ENCODE assay signal across 29 cellular contexts in genomic region chr15:60531811-60532210, GRCh38.
"Had no signal": no experiment of that assay in that cellular context is flagged by ENCODE, and none has a peak within 500 bp of the region (broad histone marks: within the 10 kb centered on the region; RNA-seq: fewer than 3 reads in every experiment).

No MANE protein-coding gene starts in this region.

- H3K36me3 ChIP-seq: ascending aorta, cardiac muscle cell, colonic mucosa, pancreas, sigmoid colon had no signal

- DNase-seq: activated CD4-positive, alpha-beta T cell treated with anti-CD3 and anti-CD28 coated beads for 48 hours; activated CD4-positive, alpha-beta T cell treated with anti-CD3 and anti-CD28 coated beads, Interleukin-2, amount 50 U/mL, for 48 hours; activated CD8-positive, alpha-beta memory T cell treated with anti-CD3 and anti-CD28 coated beads for 24 hours; activated effector memory CD4-positive, alpha-beta T cell treated with anti-CD3 and anti-CD28 coated beads, Interleukin-2, amount 50 U/mL, for 16 hours; activated naive CD4-positive, alpha-beta T cell treated with anti-CD3 and anti-CD28 coated beads, Interleukin-2, amount 10 ng/mL, durations not matched to agents 7 days and 5 days; activated naive CD8-positive, alpha-beta T cell treated with anti-CD3 and anti-CD28 coated beads, Interleukin-2, amount 10 ng/mL, durations not matched to agents 7 days and 5 days; cerebellar nuclear complex; colonic mucosa; effector CD8-positive, alpha-beta T cell; erythroblast; gastrocnemius medialis; left cardiac atrium; left ventricle myocardium superior; pancreas; psoas muscle; sigmoid colon; small intestine; stimulated activated CD4-positive, alpha-beta T cell treated with anti-CD3 and anti-CD28 coated beads, Interleukin-4, amount 100 ng/mL, for 24 hours; stimulated activated naive CD8-positive, alpha-beta T cell treated with anti-CD3 and anti-CD28 coated beads, Interleukin-15, amount 100 ng/mL, for 72 hours; substantia nigra; T-helper 9 cell; upper lobe of left lung; WERI-Rb-1 had no signal

- H3K27me3 Mint-ChIP-seq: activated naive CD4-positive, alpha-beta T cell treated with anti-CD3 and anti-CD28 coated beads, Interleukin-2, amount 10 ng/mL, durations not matched to agents 7 days and 5 days; activated naive CD8-positive, alpha-beta T cell treated with anti-CD3 and anti-CD28 coated beads, Interleukin-2, amount 10 ng/mL, durations not matched to agents 7 days and 5 days; stimulated activated memory B cell treated with anti-CD40 and anti-IgM and Interleukin-4, amounts not matched to agents 10 μg/mL and 1 μg/mL and 100 μg/mL, for 72 hours; stimulated activated naive CD8-positive, alpha-beta T cell treated with anti-CD3 and anti-CD28 coated beads, Interleukin-15, amount 100 ng/mL, for 72 hours had no signal

- H3K27ac ChIP-seq: ascending aorta, cardiac muscle cell, colonic mucosa, hepatocyte, pancreas, sigmoid colon, upper lobe of left lung, WERI-Rb-1 had no signal

- H3K4me1 ChIP-seq: ascending aorta, colonic mucosa had no signal

- H3K27me3 ChIP-seq: ascending aorta, cardiac muscle cell, colonic mucosa, gastrocnemius medialis, hepatocyte, pancreas, sigmoid colon, upper lobe of left lung had no signal

- ATAC-seq: activated CD4-positive, CD25-positive, alpha-beta regulatory T cell treated with anti-CD3 and anti-CD28 coated beads, Interleukin-2, amount 50 U/mL, for 24 hours; gastrocnemius medialis; left cardiac atrium; left ventricle myocardium superior; pancreas; psoas muscle; stimulated activated memory B cell treated with anti-CD40 and anti-IgM and Interleukin-4, amounts not matched to agents 10 μg/mL and 1 μg/mL and 100 μg/mL, for 72 hours; stimulated activated naive CD8-positive, alpha-beta T cell treated with anti-CD3 and anti-CD28 coated beads, Interleukin-15, amount 100 ng/mL, for 72 hours had no signal

- H3K9me3 Mint-ChIP-seq: activated naive CD4-positive, alpha-beta T cell treated with anti-CD3 and anti-CD28 coated beads, Interleukin-2, amount 10 ng/mL, durations not matched to agents 7 days and 5 days; activated naive CD8-positive, alpha-beta T cell treated with anti-CD3 and anti-CD28 coated beads, Interleukin-2, amount 10 ng/mL, durations not matched to agents 7 days and 5 days; brain; stimulated activated memory B cell treated with anti-CD40 and anti-IgM and Interleukin-4, amounts not matched to agents 10 μg/mL and 1 μg/mL and 100 μg/mL, for 72 hours; stimulated activated naive CD8-positive, alpha-beta T cell treated with anti-CD3 and anti-CD28 coated beads, Interleukin-15, amount 100 ng/mL, for 72 hours had no signal

- H3K4me3 Mint-ChIP-seq: activated naive CD4-positive, alpha-beta T cell treated with anti-CD3 and anti-CD28 coated beads, Interleukin-2, amount 10 ng/mL, durations not matched to agents 7 days and 5 days; activated naive CD8-positive, alpha-beta T cell treated with anti-CD3 and anti-CD28 coated beads, Interleukin-2, amount 10 ng/mL, durations not matched to agents 7 days and 5 days; brain; stimulated activated memory B cell treated with anti-CD40 and anti-IgM and Interleukin-4, amounts not matched to agents 10 μg/mL and 1 μg/mL and 100 μg/mL, for 72 hours; stimulated activated naive CD8-positive, alpha-beta T cell treated with anti-CD3 and anti-CD28 coated beads, Interleukin-15, amount 100 ng/mL, for 72 hours had no signal

- H3K9me3 ChIP-seq: ascending aorta, colonic mucosa, gastrocnemius medialis, pancreas, psoas muscle, sigmoid colon, upper lobe of left lung had no signal

- H3K27ac Mint-ChIP-seq: activated naive CD4-positive, alpha-beta T cell treated with anti-CD3 and anti-CD28 coated beads, Interleukin-2, amount 10 ng/mL, durations not matched to agents 7 days and 5 days; activated naive CD8-positive, alpha-beta T cell treated with anti-CD3 and anti-CD28 coated beads, Interleukin-2, amount 10 ng/mL, durations not matched to agents 7 days and 5 days; stimulated activated memory B cell treated with anti-CD40 and anti-IgM and Interleukin-4, amounts not matched to agents 10 μg/mL and 1 μg/mL and 100 μg/mL, for 72 hours; stimulated activated naive CD8-positive, alpha-beta T cell treated with anti-CD3 and anti-CD28 coated beads, Interleukin-15, amount 100 ng/mL, for 72 hours had no signal

- H3K4me3 ChIP-seq: ascending aorta, cardiac muscle cell, colonic mucosa, gastrocnemius medialis, hepatocyte, pancreas, psoas muscle, sigmoid colon, upper lobe of left lung had no signal
